8 cellular contexts compared by ENCODE assay signal in genomic region chr9:14312721-14313377, GRCh38. TPM values are rescaled to one million over a fixed set of nuclear protein-coding genes. Genes with fewer than 3 reads are reported as not detected.
DNase-seq lines count a peak whose midpoint lies in the region; ATAC-seq and TF ChIP-seq lines count a peak whose summit lies in the region.

No MANE protein-coding gene starts in this region.

- H3K9ac ChIP-seq in duodenal mucosa (ENCODE audit: low read depth in 1 of 2, low read length in 2 of 2): peak overlapping the region; percentile 91 to 96
- H3K9ac ChIP-seq in mesenchymal stem cell (ENCODE audit: low read length): peak overlapping the region; percentile 99

- H2AFZ ChIP-seq in mesenchymal stem cell (ENCODE audit: low read depth, low read length): peak overlapping the region; percentile 62

- peak overlapping the region; percentile 68 for H4K91ac ChIP-seq in mesenchymal stem cell (ENCODE audit: low read length)

- H3K36me3 ChIP-seq in duodenal mucosa (ENCODE audit: control insufficient read depth in 1 of 2, insufficient read depth in 2 of 2, low read length in 2 of 2) (no peaks in the 10 kb centered on the region), mesenchymal stem cell (ENCODE audit: control insufficient read depth in 1 of 2, insufficient read depth in 2 of 2, low read depth in 1 of 2, low read length in 2 of 2) (no peaks in the 10 kb centered on the region), uterus (no peaks in the 10 kb centered on the region)

- H3K9me3 ChIP-seq in duodenal mucosa (ENCODE audit: control insufficient read depth in 1 of 2, low read length in 2 of 2) (no peaks in the 10 kb centered on the region), mesenchymal stem cell (ENCODE audit: control insufficient read depth, low read length) (no peaks in the 10 kb centered on the region), uterus (no peaks in the 10 kb centered on the region)

- no peak for TF ChIP-seq POLR2A in uterus (IDR thresholded peaks at IDR 0.05)

- DNase-seq in Caki2 (ENCODE audit: low read depth): peak; percentile 48
- DNase-seq in NCI-H146 treated with DMSO at 0.1 percent for 48 hours (lab: John Stamatoyannopoulos, UW; ENCODE audit: unreplicated experiment): peak; percentile 35
- DNase-seq in mesenchymal stem cell: peak; percentile 14
- DNase-seq in uterus: peak in 1 of 2 donors; percentile 34
- no peak for DNase-seq in SHP77 (lab: John Stamatoyannopoulos, UW)
- DNase-seq in activated CD8-positive, alpha-beta memory T cell treated with anti-CD3 and anti-CD28 coated beads, Interleukin-2, amount 50 U/mL, for 48 hours: no peak

- peak overlapping the region in 1 of 2 experiments; percentile 31 for H3K4ac ChIP-seq in mesenchymal stem cell (ENCODE audit: low read depth in 1 of 2, low read length in 2 of 2)

- peak overlapping the region; percentile 78 to 85 for H3K4me3 ChIP-seq in duodenal mucosa (ENCODE audit: low read depth in 1 of 2, low read length in 2 of 2)
- peak overlapping the region; percentile 72 to 98 for H3K4me3 ChIP-seq in mesenchymal stem cell (ENCODE audit: insufficient read depth in 1 of 2, low read depth in 1 of 2, low read length in 2 of 2)
- peak overlapping the region; percentile 63 to 87 for H3K4me3 ChIP-seq in uterus

- peak overlapping the region; percentile 35 for H2BK5ac ChIP-seq in mesenchymal stem cell (ENCODE audit: low read depth, low read length, poor library complexity, severe bottlenecking)

- H3K4me2 ChIP-seq in mesenchymal stem cell (ENCODE audit: low read length, poor library complexity, severe bottlenecking): peak overlapping the region; percentile 85

- H3K27ac ChIP-seq in duodenal mucosa (ENCODE audit: low read depth, low read length) (peak overlapping the region; percentile 79), mesenchymal stem cell (ENCODE audit: low read length, poor library complexity, severe bottlenecking) (no peak overlapping the region), uterus (peak overlapping the region; percentile 98 to 100)

- no peak overlapping the region for H4K8ac ChIP-seq in mesenchymal stem cell (ENCODE audit: low read length)

- peak overlapping the region in 1 of 2 experiments; percentile 23 for H3K23ac ChIP-seq in mesenchymal stem cell (ENCODE audit: low read length in 2 of 2)

- WGBS in mesenchymal stem cell: under 1% methylated on average over 56 of the region's 56 CpGs

- H3K4me1 ChIP-seq in duodenal mucosa (ENCODE audit: control insufficient read depth in 1 of 2, insufficient read depth in 2 of 2, low read length in 2 of 2) (peaks cover 12 to 16% of the 10 kb centered on the region in 2 donors), mesenchymal stem cell (ENCODE audit: control insufficient read depth, insufficient read depth, low read depth, low read length) (peaks cover 4% of the 10 kb centered on the region), uterus (no peaks in the 10 kb centered on the region)

- ATAC-seq in HG03342 (IDR thresholded peaks at IDR 0.05; ENCODE audit: unreplicated experiment): no peak

- H3K27me3 ChIP-seq in duodenal mucosa (ENCODE audit: control insufficient read depth in 1 of 2, insufficient read depth in 2 of 2, low read length in 2 of 2) (peaks cover 0 to 11% of the 10 kb centered on the region in 2 donors), mesenchymal stem cell (ENCODE audit: control insufficient read depth in 1 of 2, insufficient read depth in 1 of 2, low read length in 2 of 2) (no peaks in the 10 kb centered on the region), uterus (no peaks in the 10 kb centered on the region)

- peaks cover 6% of the 10 kb centered on the region for H3K79me1 ChIP-seq in mesenchymal stem cell (replicated peaks; ENCODE audit: low read length, poor library complexity, severe bottlenecking)

- H2AK5ac ChIP-seq in mesenchymal stem cell (ENCODE audit: low read length, severe bottlenecking): no peak overlapping the region

- no peak overlapping the region for H2BK120ac ChIP-seq in mesenchymal stem cell (ENCODE audit: low read depth, low read length)

- intact Hi-C loops in uterus (cut with DNase I; ENCODE audit: low total_unique reads): loop anchor here (5.0 kb wide), 1 partner anchor 41 kb away; no protein-coding TSS in a partner anchor

- peak overlapping the region in 1 of 2 experiments; percentile 72 for H2BK12ac ChIP-seq in mesenchymal stem cell (ENCODE audit: low read length in 2 of 2)

- H2BK15ac ChIP-seq in mesenchymal stem cell (ENCODE audit: low read depth, poor library complexity, severe bottlenecking): peak overlapping the region; percentile 44

- peak overlapping the region; percentile 40 to 64 for H3K18ac ChIP-seq in mesenchymal stem cell (ENCODE audit: low read depth in 1 of 2, low read length in 2 of 2)

- H3K14ac ChIP-seq in mesenchymal stem cell (ENCODE audit: low read length in 2 of 2): peak overlapping the region in 1 of 2 experiments; percentile 77

- no peak for TF ChIP-seq CTCF in uterus (IDR thresholded peaks at IDR 0.05)

- in situ Hi-C loops in Caki2 (cut with HindIII; ENCODE audit: low pct_unique_long_range_greater_than_20kb, low sequenced_read_pairs): no loop called here

RNA-seq across cellular contexts. Expression of gene NFIB, which starts 1.1 kb away (rescaled TPM):
- total RNA-seq in Caki2 (2014; rRNA removed; shearing (Covaris generic); ENCODE audit: low replicate concordance): 15.4 and 16.4 TPM in 2 replicates
- 1.2 TPM for polyA plus RNA-seq in mesenchymal stem cell (2013, experiment 1 of 2)
- polyA plus RNA-seq in mesenchymal stem cell (2013, experiment 2 of 2): 0.78 TPM
- 100 to 1,000 TPM in 3 of 4 donors, 10 to 100 TPM in 1; 85.3 to 173 (median 115) TPM for total RNA-seq in uterus

Comparison
In these comparisons a context has a peak if more than half of its experiments do, and no peak if none do; other contexts are left out.
1. DNase-seq: peak in Caki2 (single experiment), NCI-H146 treated with DMSO at 0.1 percent for 48 hours (single experiment) and mesenchymal stem cell (single experiment); none in SHP77 (0 of 2) and activated CD8-positive, alpha-beta memory T cell treated with anti-CD3 and anti-CD28 coated beads, Interleukin-2, amount 50 U/mL, for 48 hours (single experiment).
2. Peak in every context shown above with its lines, with median percentiles within 50 percentile points of each other: H3K4me3 ChIP-seq.